17 cellular contexts compared by ENCODE assay signal in the genomic region with DNA sequence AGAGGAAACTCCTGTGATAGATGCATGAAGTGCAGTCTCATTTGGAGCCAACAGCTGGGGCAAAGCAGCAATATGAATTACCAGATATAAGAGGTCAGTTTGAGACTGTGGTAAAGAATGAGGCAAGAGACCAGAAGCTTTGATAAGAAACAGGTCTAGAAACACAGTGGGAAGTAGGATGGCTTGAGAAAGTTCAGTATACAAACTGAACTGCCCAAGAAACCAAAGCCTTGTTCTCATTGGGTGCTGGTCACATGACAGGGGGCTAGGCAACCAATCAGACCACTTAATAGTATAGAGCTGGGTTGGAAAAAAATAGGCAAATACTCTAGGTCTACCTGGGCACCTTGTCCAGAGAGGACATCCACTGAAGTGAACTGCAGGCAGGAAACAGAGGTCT. TPM values are rescaled to one million over a fixed set of nuclear protein-coding genes. Genes with fewer than 3 reads are reported as not detected.
DNase-seq lines count a peak whose midpoint lies in the region; ATAC-seq and TF ChIP-seq lines count a peak whose summit lies in the region.
"Had no signal": no experiment of that assay in that cellular context is flagged by ENCODE, and none has a peak within 500 bp of the region (broad histone marks: within the 10 kb centered on the region; RNA-seq: fewer than 3 reads in every experiment).

No MANE protein-coding gene starts in this region.

- intact Hi-C loops in psoas muscle (cut with DNase I), result loop anchor here in 1 of 2 donors (5.0 to 10.0 kb wide), 2 partner anchors 45 to 187 kb away; a partner anchor contains a TSS

- H3K27me3 ChIP-seq in GM23338 (ENCODE audit: insufficient read depth) (no peaks in the 10 kb centered on the region), psoas muscle (ENCODE audit: insufficient read depth in 3 of 3, low read length in 2 of 3) (no peaks in the 10 kb centered on the region), endodermal cell (ENCODE audit: control insufficient read depth, insufficient read depth, low read length, poor library complexity, severe bottlenecking) (no peaks in the 10 kb centered on the region)
- H3K27me3 ChIP-seq: body of pancreas, spleen had no signal

- H3K9me2 ChIP-seq in GM23338 (ENCODE audit: insufficient read depth), result no peaks in the 10 kb centered on the region

- TF ChIP-seq CTCF in GM23338 (conservative IDR thresholded peaks at IDR 0.05; ENCODE audit: low read depth in 2 of 2), result no peak
- no peak for TF ChIP-seq CTCF in fibroblast of villous mesenchyme (IDR thresholded peaks at IDR 0.05; ENCODE audit: insufficient read depth, low read depth, low read length)
- TF ChIP-seq CTCF in psoas muscle (IDR thresholded peaks at IDR 0.05), result no peak
- TF ChIP-seq CTCF in endodermal cell (conservative IDR thresholded peaks at IDR 0.05), result no peak

- no peak overlapping the region for H3K27ac Mint-ChIP-seq in GM23338
- H3K27ac Mint-ChIP-seq in endodermal cell, result no peak overlapping the region
- H3K27ac Mint-ChIP-seq: activated CD4-positive, alpha-beta memory T cell treated with anti-CD3 and anti-CD28 coated beads, Interleukin-2, amount 10 ng/mL, durations not matched to agents 7 days and 5 days; activated naive CD8-positive, alpha-beta T cell treated with anti-CD3 and anti-CD28 coated beads, Interleukin-2, amount 10 ng/mL, durations not matched to agents 7 days and 5 days; stimulated activated memory B cell treated with anti-CD40 and anti-IgM and Interleukin-4, amounts not matched to agents 10 μg/mL and 1 μg/mL and 100 μg/mL, for 72 hours had no signal

- H3K4me1 ChIP-seq in GM23338 (ENCODE audit: insufficient read depth), result no peaks in the 10 kb centered on the region
- peaks cover 34% of the 10 kb centered on the region for H3K4me1 ChIP-seq in psoas muscle
- H3K4me1 ChIP-seq in endodermal cell (ENCODE audit: control insufficient read depth, insufficient read depth, low read length), result no peaks in the 10 kb centered on the region
- H3K4me1 ChIP-seq: spleen had no signal

- H3K79me2 ChIP-seq in GM23338 (replicated peaks; ENCODE audit: insufficient read depth), result no peaks in the 10 kb centered on the region

- DNase-seq in GM23338 (ENCODE audit: low spot score) (no peak), OCI-M1 (lab: John Stamatoyannopoulos, UW) (peak; percentile 43), fibroblast of villous mesenchyme (ENCODE audit: low read depth) (peak; percentile 5), psoas muscle (no peak), NCI-H2171 treated with DMSO at 0.1 percent for 48 hours (lab: John Stamatoyannopoulos, UW) (no peak), NCI-H2171 (lab: John Stamatoyannopoulos, UW) (no peak), endodermal cell (no peak)
- DNase-seq: activated CD4-positive, alpha-beta memory T cell treated with anti-CD3 and anti-CD28 coated beads, Interleukin-2, amount 10 ng/mL, durations not matched to agents 7 days and 5 days; activated effector memory CD4-positive, alpha-beta T cell treated with anti-CD3 and anti-CD28 coated beads, Interleukin-2, amount 50 U/mL, for 16 hours; activated naive CD8-positive, alpha-beta T cell treated with anti-CD3 and anti-CD28 coated beads, Interleukin-2, amount 10 ng/mL, durations not matched to agents 7 days and 5 days; body of pancreas; effector CD8-positive, alpha-beta T cell; erythroblast; NCI-H2029 treated with DMSO at 0.1 percent for 48 hours; spleen; stimulated activated CD4-positive, alpha-beta T cell treated with anti-CD3 and anti-CD28 coated beads, Interleukin-2, amount 100 ng/mL, for 48 hours had no signal

- no peaks in the 10 kb centered on the region for H3K4me1 Mint-ChIP-seq in GM23338
- H3K4me1 Mint-ChIP-seq in endodermal cell, result peaks cover 4% of the 10 kb centered on the region
- H3K4me1 Mint-ChIP-seq: activated CD4-positive, alpha-beta memory T cell treated with anti-CD3 and anti-CD28 coated beads, Interleukin-2, amount 10 ng/mL, durations not matched to agents 7 days and 5 days; activated naive CD8-positive, alpha-beta T cell treated with anti-CD3 and anti-CD28 coated beads, Interleukin-2, amount 10 ng/mL, durations not matched to agents 7 days and 5 days; stimulated activated memory B cell treated with anti-CD40 and anti-IgM and Interleukin-4, amounts not matched to agents 10 μg/mL and 1 μg/mL and 100 μg/mL, for 72 hours had no signal

- H3K27me3 Mint-ChIP-seq in GM23338 (ENCODE audit: insufficient read depth, low read depth, poor library complexity) (no peaks in the 10 kb centered on the region), endodermal cell (ENCODE audit: insufficient read depth) (peaks cover 3% of the 10 kb centered on the region)
- H3K27me3 Mint-ChIP-seq: activated CD4-positive, alpha-beta memory T cell treated with anti-CD3 and anti-CD28 coated beads, Interleukin-2, amount 10 ng/mL, durations not matched to agents 7 days and 5 days had no signal

- H3K27ac ChIP-seq in GM23338 (ENCODE audit: low read depth), result no peak overlapping the region
- peak overlapping the region; percentile 89 for H3K27ac ChIP-seq in psoas muscle
- H3K27ac ChIP-seq in endodermal cell (ENCODE audit: low read depth, low read length), result no peak overlapping the region
- H3K27ac ChIP-seq: body of pancreas, spleen had no signal

- H3K4me3 Mint-ChIP-seq in GM23338 (no peak overlapping the region), endodermal cell (no peak overlapping the region)
- H3K4me3 Mint-ChIP-seq: activated CD4-positive, alpha-beta memory T cell treated with anti-CD3 and anti-CD28 coated beads, Interleukin-2, amount 10 ng/mL, durations not matched to agents 7 days and 5 days; activated naive CD8-positive, alpha-beta T cell treated with anti-CD3 and anti-CD28 coated beads, Interleukin-2, amount 10 ng/mL, durations not matched to agents 7 days and 5 days; stimulated activated memory B cell treated with anti-CD40 and anti-IgM and Interleukin-4, amounts not matched to agents 10 μg/mL and 1 μg/mL and 100 μg/mL, for 72 hours had no signal

- H3K4me2 ChIP-seq in GM23338, result no peak overlapping the region

- H3K9ac ChIP-seq in endodermal cell (ENCODE audit: extremely low read depth, low read length, poor library complexity, severe bottlenecking), result no peak overlapping the region

- H3K36me3 ChIP-seq in GM23338 (ENCODE audit: insufficient read depth) (no peaks in the 10 kb centered on the region), psoas muscle (ENCODE audit: insufficient read depth in 1 of 2, low read depth in 1 of 2) (no peaks in the 10 kb centered on the region), endodermal cell (ENCODE audit: control insufficient read depth, insufficient read depth, low read length) (no peaks in the 10 kb centered on the region)
- H3K36me3 ChIP-seq: spleen had no signal

- peak overlapping the region; percentile 40; the same call in 1 of the 2 replicates for H2AFZ ChIP-seq in GM23338

- H3K36me3 Mint-ChIP-seq in GM23338 (ENCODE audit: low read depth) (no peaks in the 10 kb centered on the region), endodermal cell (ENCODE audit: low read depth) (no peaks in the 10 kb centered on the region)
- H3K36me3 Mint-ChIP-seq: activated naive CD8-positive, alpha-beta T cell treated with anti-CD3 and anti-CD28 coated beads, Interleukin-2, amount 10 ng/mL, durations not matched to agents 7 days and 5 days; stimulated activated memory B cell treated with anti-CD40 and anti-IgM and Interleukin-4, amounts not matched to agents 10 μg/mL and 1 μg/mL and 100 μg/mL, for 72 hours had no signal

- H3F3A ChIP-seq in GM23338 (replicated peaks; ENCODE audit: low read depth), result no peaks in the 10 kb centered on the region

- H3K9me3 Mint-ChIP-seq in GM23338 (no peaks in the 10 kb centered on the region), endodermal cell (no peaks in the 10 kb centered on the region)
- H3K9me3 Mint-ChIP-seq: activated CD4-positive, alpha-beta memory T cell treated with anti-CD3 and anti-CD28 coated beads, Interleukin-2, amount 10 ng/mL, durations not matched to agents 7 days and 5 days; activated naive CD8-positive, alpha-beta T cell treated with anti-CD3 and anti-CD28 coated beads, Interleukin-2, amount 10 ng/mL, durations not matched to agents 7 days and 5 days; stimulated activated memory B cell treated with anti-CD40 and anti-IgM and Interleukin-4, amounts not matched to agents 10 μg/mL and 1 μg/mL and 100 μg/mL, for 72 hours had no signal

- ATAC-seq in GM23338, result no peak
- peak; percentile 23 to 38 (median 35) for ATAC-seq in psoas muscle
- ATAC-seq: body of pancreas had no signal

- H3K4me3 ChIP-seq in GM23338, result no peak overlapping the region
- H3K4me3 ChIP-seq in fibroblast of villous mesenchyme (ENCODE audit: low read depth, low read length), result no peak overlapping the region
- H3K4me3 ChIP-seq in psoas muscle, result peak overlapping the region; percentile 2
- no peak overlapping the region for H3K4me3 ChIP-seq in endodermal cell (ENCODE audit: low read length)
- H3K4me3 ChIP-seq: body of pancreas, spleen had no signal

- H4K20me1 ChIP-seq in GM23338 (replicated peaks; ENCODE audit: insufficient read depth), result no peaks in the 10 kb centered on the region

- H3K9me3 ChIP-seq in psoas muscle, result no peaks in the 10 kb centered on the region
- no peaks in the 10 kb centered on the region for H3K9me3 ChIP-seq in endodermal cell (ENCODE audit: control insufficient read depth, low read length)
- H3K9me3 ChIP-seq: body of pancreas, spleen had no signal

TF ChIP-seq in GM23338, 12 proteins besides CTCF, POLR2A, EP300 and RAD21 (continues in another document):
- TF ChIP-seq ZNF331 (CRISPR knock-in tag; IDR thresholded peaks at IDR 0.05; ENCODE audit: low read depth) (no peak), EZH2phosphoT487 (IDR thresholded peaks at IDR 0.05; ENCODE audit: unreplicated experiment) (no peak)

RNA-seq across cellular contexts. Expression of a gene that starts 46.2 kb away (rescaled TPM):
- 0.08 and 0.10 TPM in 2 replicates for total RNA-seq in GM23338 (2014; rRNA removed; shearing (Covaris generic))
- polyA plus RNA-seq in GM23338 (2016; fragmentation: Nextera tagmentation; extraction: Ambion mirVana) (0.49 and 0.58 TPM in 2 replicates), psoas muscle (1 to 10 TPM in 1 of 3 donors, under 1 TPM in 2; 0.43 to 1.1 (median 0.94) TPM)
- total RNA-seq in fibroblast of villous mesenchyme (0.32 and 0.43 TPM in 2 replicates), psoas muscle (10 to 100 TPM in 1 of 4 donors, 1 to 10 TPM in 3; 2.8 to 11.5 (median 5.8) TPM), endodermal cell (10 to 100 TPM; 13.1 to 14.3 TPM)
- polyA plus RNA-seq in endodermal cell (2013, experiment 1 of 2), result 4.5 TPM
- 6.2 TPM for polyA plus RNA-seq in endodermal cell (2013, experiment 2 of 2)
- total RNA-seq: activated naive CD8-positive, alpha-beta T cell treated with anti-CD3 and anti-CD28 coated beads, Interleukin-2, amount 10 ng/mL, durations not matched to agents 7 days and 5 days had no signal

RNA-seq across cellular contexts. Expression of a gene that starts 53.7 kb away (rescaled TPM):
- total RNA-seq in GM23338 (2014; rRNA removed; shearing (Covaris generic)), result 3.9 and 7.2 TPM in 2 replicates
- polyA plus RNA-seq in GM23338 (2016; fragmentation: Nextera tagmentation; extraction: Ambion mirVana) (3.3 and 4.1 TPM in 2 replicates), psoas muscle (1 to 10 TPM; 1.6 to 2.7 (median 2.5) TPM)
- total RNA-seq in fibroblast of villous mesenchyme (3.5 and 5.2 TPM in 2 replicates), psoas muscle (1 to 10 TPM; 1.3 to 2.3 (median 2.1) TPM), endodermal cell (10 to 100 TPM; 11.3 to 14.2 TPM)
- 8.8 TPM for polyA plus RNA-seq in endodermal cell (2013, experiment 1 of 2)
- 9.0 TPM for polyA plus RNA-seq in endodermal cell (2013, experiment 2 of 2)

Comparison
In these comparisons a context has a peak if more than half of its experiments do, and no peak if none do; other contexts are left out.
1. DNase-seq: peak in OCI-M1 (single experiment) and fibroblast of villous mesenchyme (single experiment); none in GM23338 (single experiment), psoas muscle (0 of 2), NCI-H2171 treated with DMSO at 0.1 percent for 48 hours (single experiment), NCI-H2171 (single experiment) and endodermal cell (single experiment).